In the genomic region with DNA sequence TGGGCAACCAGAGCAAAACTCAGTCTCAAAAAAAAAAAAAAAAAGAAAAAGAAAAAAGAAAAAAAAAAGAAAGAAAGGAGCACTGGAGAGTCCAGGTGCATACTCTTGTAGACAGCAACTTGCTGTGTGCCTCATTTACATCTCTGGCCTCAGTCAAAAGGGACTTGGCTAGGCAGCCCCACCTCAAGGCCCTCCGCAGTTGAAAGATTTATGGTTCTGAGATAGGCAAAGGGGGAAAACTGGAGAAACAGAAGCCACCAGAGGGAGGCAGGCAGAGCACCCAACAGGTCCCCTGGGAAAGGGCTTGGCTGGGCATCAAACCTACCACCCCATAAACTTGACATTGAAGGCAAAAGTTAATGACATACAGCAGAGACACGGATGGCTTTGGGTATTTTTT, we compare ENCODE assay signal across 27 cellular contexts. TPM values are rescaled to one million over a fixed set of nuclear protein-coding genes. Genes with fewer than 3 reads are reported as not detected.
DNase-seq lines count a peak whose midpoint lies in the region; ATAC-seq lines count a peak whose summit lies in the region.
"Had no signal": no experiment of that assay in that cellular context is flagged by ENCODE, and none has a peak within 500 bp of the region (broad histone marks: within the 10 kb centered on the region; RNA-seq: fewer than 3 reads in every experiment).

No MANE protein-coding gene starts in this region.

- no peaks in the 10 kb centered on the region for H3K9me3 ChIP-seq in right cardiac atrium (ENCODE audit: control insufficient read depth, low read length)
- H3K9me3 ChIP-seq: Peyer's patch, SJSA1 had no signal

- H3K27ac ChIP-seq in right cardiac atrium (ENCODE audit: low read length) = no peak overlapping the region
- H3K27ac ChIP-seq: Peyer's patch, SJSA1 had no signal

- no peak overlapping the region for H3K27ac Mint-ChIP-seq in activated CD4-positive, alpha-beta T cell treated with anti-CD3 and anti-CD28 coated beads, Interleukin-2, amount 10 ng/mL, durations not matched to agents 24 days and 14 days
- peak overlapping the region; percentile 82 for H3K27ac Mint-ChIP-seq in central memory CD8-positive, alpha-beta T cell (ENCODE audit: low read depth)
- peak overlapping the region; percentile 65 to 77 for H3K27ac Mint-ChIP-seq in natural killer cell treated with Interleukin-12 subunit alpha and Interleukin-12 subunit beta and Interleukin-15 and Interleukin-18, amount 100 ng/mL, for 72 hours

- H3K4me1 ChIP-seq in right cardiac atrium (ENCODE audit: control insufficient read depth, insufficient read depth, low read length) = no peaks in the 10 kb centered on the region
- H3K4me1 ChIP-seq: Peyer's patch, SJSA1 had no signal

- H3K36me3 Mint-ChIP-seq in activated CD4-positive, alpha-beta T cell treated with anti-CD3 and anti-CD28 coated beads, Interleukin-2, amount 10 ng/mL, durations not matched to agents 24 days and 14 days (ENCODE audit: low read depth) = peaks cover 57% of the 10 kb centered on the region
- peaks cover 66% of the 10 kb centered on the region for H3K36me3 Mint-ChIP-seq in central memory CD8-positive, alpha-beta T cell (ENCODE audit: insufficient read depth)
- H3K36me3 Mint-ChIP-seq in natural killer cell treated with Interleukin-12 subunit alpha and Interleukin-12 subunit beta and Interleukin-15 and Interleukin-18, amount 100 ng/mL, for 72 hours = peaks cover 24% of the 10 kb centered on the region
- H3K36me3 Mint-ChIP-seq: IgD-negative memory B cell had no signal

- peak; percentile 53 for DNase-seq in activated CD4-positive, alpha-beta T cell treated with anti-CD3 and anti-CD28 coated beads, Interleukin-2, amount 10 ng/mL, durations not matched to agents 24 days and 14 days
- DNase-seq in activated CD4-positive, alpha-beta T cell treated with anti-CD3 and anti-CD28 coated beads, Interleukin-2, amount 50 U/mL, for 1 hour = no peak
- peak; percentile 5 to 35 for DNase-seq in NCI-H526 (lab: John Stamatoyannopoulos, UW)
- DNase-seq in central memory CD8-positive, alpha-beta T cell (ENCODE audit: low spot score in 2 of 2) = no peak
- no peak for DNase-seq in natural killer cell treated with Interleukin-12 subunit alpha and Interleukin-12 subunit beta and Interleukin-15 and Interleukin-18, amount 100 ng/mL, for 72 hours (ENCODE audit: low spot score)
- no peak for DNase-seq in RPMI8226
- DNase-seq in right cardiac atrium = no peak
- DNase-seq in NCI-H2081 treated with DMSO at 0.1 percent for 48 hours (lab: John Stamatoyannopoulos, UW) = no peak
- DNase-seq: 8988T; C1 segment of cervical spinal cord; Calu3; CD8-positive, alpha-beta memory T cell; DMS153; Karpas-422; NCI-H1694 treated with DMSO at 0.1 percent for 48 hours; NCI-H2107; NCI-H2227 treated with DMSO at 0.1 percent for 48 hours; NCI-H510A; NCI-H82; Peyer's patch had no signal

- peaks cover 10% of the 10 kb centered on the region for H3K4me1 Mint-ChIP-seq in activated CD4-positive, alpha-beta T cell treated with anti-CD3 and anti-CD28 coated beads, Interleukin-2, amount 10 ng/mL, durations not matched to agents 24 days and 14 days
- peaks cover 23% of the 10 kb centered on the region for H3K4me1 Mint-ChIP-seq in central memory CD8-positive, alpha-beta T cell
- H3K4me1 Mint-ChIP-seq in natural killer cell treated with Interleukin-12 subunit alpha and Interleukin-12 subunit beta and Interleukin-15 and Interleukin-18, amount 100 ng/mL, for 72 hours (ENCODE audit: low read depth in 2 of 2) = peaks cover 24 to 39% of the 10 kb centered on the region in 2 donors

- 71% methylated on average over 2 of the region's 2 CpGs for WGBS in right cardiac atrium

- H3K27me3 Mint-ChIP-seq in activated CD4-positive, alpha-beta T cell treated with anti-CD3 and anti-CD28 coated beads, Interleukin-2, amount 10 ng/mL, durations not matched to agents 24 days and 14 days = no peaks in the 10 kb centered on the region
- H3K27me3 Mint-ChIP-seq in central memory CD8-positive, alpha-beta T cell = no peaks in the 10 kb centered on the region
- H3K27me3 Mint-ChIP-seq in natural killer cell treated with Interleukin-12 subunit alpha and Interleukin-12 subunit beta and Interleukin-15 and Interleukin-18, amount 100 ng/mL, for 72 hours = no peaks in the 10 kb centered on the region
- H3K27me3 Mint-ChIP-seq: IgD-negative memory B cell had no signal

- no peaks in the 10 kb centered on the region for H3K27me3 ChIP-seq in right cardiac atrium (ENCODE audit: control insufficient read depth, insufficient read depth)
- H3K27me3 ChIP-seq: Peyer's patch, SJSA1 had no signal

- no peaks in the 10 kb centered on the region for H3K9me3 Mint-ChIP-seq in activated CD4-positive, alpha-beta T cell treated with anti-CD3 and anti-CD28 coated beads, Interleukin-2, amount 10 ng/mL, durations not matched to agents 24 days and 14 days
- no peaks in the 10 kb centered on the region for H3K9me3 Mint-ChIP-seq in central memory CD8-positive, alpha-beta T cell
- H3K9me3 Mint-ChIP-seq in natural killer cell treated with Interleukin-12 subunit alpha and Interleukin-12 subunit beta and Interleukin-15 and Interleukin-18, amount 100 ng/mL, for 72 hours = no peaks in the 10 kb centered on the region
- H3K9me3 Mint-ChIP-seq: CD8-positive, alpha-beta memory T cell; IgD-negative memory B cell had no signal

- ATAC-seq in central memory CD8-positive, alpha-beta T cell (replicated peaks; ENCODE audit: extremely low read depth, poor library complexity, severe bottlenecking) = no peak
- no peak for ATAC-seq in natural killer cell treated with Interleukin-12 subunit alpha and Interleukin-12 subunit beta and Interleukin-15 and Interleukin-18, amount 100 ng/mL, for 72 hours
- no peak for ATAC-seq in right cardiac atrium
- ATAC-seq: HCT116 had no signal

- H3K4me3 Mint-ChIP-seq in activated CD4-positive, alpha-beta T cell treated with anti-CD3 and anti-CD28 coated beads, Interleukin-2, amount 10 ng/mL, durations not matched to agents 24 days and 14 days = no peak overlapping the region
- H3K4me3 Mint-ChIP-seq in central memory CD8-positive, alpha-beta T cell = no peak overlapping the region
- H3K4me3 Mint-ChIP-seq in natural killer cell treated with Interleukin-12 subunit alpha and Interleukin-12 subunit beta and Interleukin-15 and Interleukin-18, amount 100 ng/mL, for 72 hours = no peak overlapping the region
- H3K4me3 Mint-ChIP-seq: CD8-positive, alpha-beta memory T cell had no signal

- intact Hi-C loops in activated CD4-positive, alpha-beta T cell treated with anti-CD3 and anti-CD28 coated beads, Interleukin-2, amount 10 ng/mL, durations not matched to agents 24 days and 14 days (cut with micrococcal nuclease) = no loop called here
- intact Hi-C loops in right cardiac atrium (cut with DNase I) = no loop called here

- no peak overlapping the region for H3K4me3 ChIP-seq in right cardiac atrium (ENCODE audit: low read length)
- H3K4me3 ChIP-seq: Peyer's patch, SJSA1 had no signal

RNA-seq across cellular contexts. Expression of a gene that starts 6.1 kb away (rescaled TPM):
- not detected in 2 replicates for total RNA-seq in activated CD4-positive, alpha-beta T cell treated with anti-CD3 and anti-CD28 coated beads, Interleukin-2, amount 10 ng/mL, durations not matched to agents 24 days and 14 days
- not detected for total RNA-seq in natural killer cell treated with Interleukin-12 subunit alpha and Interleukin-12 subunit beta and Interleukin-15 and Interleukin-18, amount 100 ng/mL, for 72 hours
- not detected for total RNA-seq in right cardiac atrium
- polyA plus RNA-seq in right cardiac atrium = 0.27 TPM
- total RNA-seq: Calu3; CD8-positive, alpha-beta memory T cell; G401; H1; MCF 10A; OCI-LY7; Peyer's patch; SJSA1 had no signal
- polyA plus RNA-seq: CD8-positive, alpha-beta memory T cell; IgD-negative memory B cell had no signal

RNA-seq across cellular contexts. Expression of a gene that starts 12.8 kb away (rescaled TPM):
- not detected in 2 replicates for total RNA-seq in activated CD4-positive, alpha-beta T cell treated with anti-CD3 and anti-CD28 coated beads, Interleukin-2, amount 10 ng/mL, durations not matched to agents 24 days and 14 days
- not detected for total RNA-seq in natural killer cell treated with Interleukin-12 subunit alpha and Interleukin-12 subunit beta and Interleukin-15 and Interleukin-18, amount 100 ng/mL, for 72 hours
- total RNA-seq in right cardiac atrium = 1 to 10 TPM in 1 of 4 donors, not detected in 3; 2.7 TPM
- 0.70 TPM for polyA plus RNA-seq in right cardiac atrium
- total RNA-seq: Calu3; CD8-positive, alpha-beta memory T cell; G401; H1; MCF 10A; OCI-LY7; Peyer's patch; SJSA1 had no signal
- polyA plus RNA-seq: CD8-positive, alpha-beta memory T cell; IgD-negative memory B cell had no signal

RNA-seq across cellular contexts. Expression of a gene that starts 52.0 kb away (rescaled TPM):
- total RNA-seq in activated CD4-positive, alpha-beta T cell treated with anti-CD3 and anti-CD28 coated beads, Interleukin-2, amount 10 ng/mL, durations not matched to agents 24 days and 14 days = 149 and 150 TPM in 2 replicates
- 100 to 1,000 TPM; 332 to 469 TPM for total RNA-seq in natural killer cell treated with Interleukin-12 subunit alpha and Interleukin-12 subunit beta and Interleukin-15 and Interleukin-18, amount 100 ng/mL, for 72 hours
- total RNA-seq in right cardiac atrium = 10 to 100 TPM in 1 of 4 donors, 1 to 10 TPM in 3; 8.8 to 10.3 (median 8.9) TPM
- 8.4 TPM for polyA plus RNA-seq in right cardiac atrium

Comparison
In these comparisons a context has a peak if more than half of its experiments do, and no peak if none do; other contexts are left out.
1. DNase-seq: peak in activated CD4-positive, alpha-beta T cell treated with anti-CD3 and anti-CD28 coated beads, Interleukin-2, amount 10 ng/mL, durations not matched to agents 24 days and 14 days (single experiment) and NCI-H526 (2 of 2); none in activated CD4-positive, alpha-beta T cell treated with anti-CD3 and anti-CD28 coated beads, Interleukin-2, amount 50 U/mL, for 1 hour (single experiment), central memory CD8-positive, alpha-beta T cell (0 of 2), natural killer cell treated with Interleukin-12 subunit alpha and Interleukin-12 subunit beta and Interleukin-15 and Interleukin-18, amount 100 ng/mL, for 72 hours (single experiment), RPMI8226 (single experiment), right cardiac atrium (0 of 3) and NCI-H2081 treated with DMSO at 0.1 percent for 48 hours (single experiment).
2. RNA of a gene that starts 52.0 kb away (total RNA-seq): 332 to 469 TPM in natural killer cell treated with Interleukin-12 subunit alpha and Interleukin-12 subunit beta and Interleukin-15 and Interleukin-18, amount 100 ng/mL, for 72 hours and 149 to 150 TPM in activated CD4-positive, alpha-beta T cell treated with anti-CD3 and anti-CD28 coated beads, Interleukin-2, amount 10 ng/mL, durations not matched to agents 24 days and 14 days; 8.8 to 10.3 TPM in right cardiac atrium; every median in the first group is over 10 times any median in the second.